ENCODE assay signal across 8 cellular contexts in genomic region chr11:61955416-61956135, GRCh38. TPM values are rescaled to one million over a fixed set of nuclear protein-coding genes. Genes with fewer than 3 reads are reported as not detected.
DNase-seq lines count a peak whose midpoint lies in the region; ATAC-seq and TF ChIP-seq lines count a peak whose summit lies in the region.

No MANE protein-coding gene starts in this region.

- peak overlapping the region; percentile 12 to 27 for H3K4me3 ChIP-seq in esophagus (ENCODE audit: low read depth in 1 of 2, low read length in 2 of 2)

- H3K27me3 Mint-ChIP-seq in CD14-positive monocyte (ENCODE audit: low read depth in 3 of 3), result peaks cover 0 to 3% (median 1%) of the 10 kb centered on the region in 3 donors
- H3K27me3 Mint-ChIP-seq in natural killer cell treated with Interleukin-12 subunit alpha and Interleukin-12 subunit beta and Interleukin-15 and Interleukin-18, amount 100 ng/mL, for 72 hours, result peaks cover 2 to 5% of the 10 kb centered on the region in 2 donors

- peak overlapping the region; percentile 82 to 86 for H3K4me3 Mint-ChIP-seq in CD14-positive monocyte
- H3K4me3 Mint-ChIP-seq in natural killer cell treated with Interleukin-12 subunit alpha and Interleukin-12 subunit beta and Interleukin-15 and Interleukin-18, amount 100 ng/mL, for 72 hours, result peak overlapping the region; percentile 45

- WGBS in esophagus, 2 donors, result 6 to 7% methylated on average over 55 to 56 of the region's 56 CpGs

- peaks cover 37 to 52% of the 10 kb centered on the region in 2 donors for H3K36me3 Mint-ChIP-seq in CD14-positive monocyte
- H3K36me3 Mint-ChIP-seq in natural killer cell treated with Interleukin-12 subunit alpha and Interleukin-12 subunit beta and Interleukin-15 and Interleukin-18, amount 100 ng/mL, for 72 hours, result no peaks in the 10 kb centered on the region

- no peaks in the 10 kb centered on the region for H3K36me3 ChIP-seq in esophagus (ENCODE audit: control insufficient read depth in 2 of 2, insufficient read depth in 2 of 2, low read length in 1 of 2)

- H3K27ac ChIP-seq in esophagus (ENCODE audit: low read depth in 2 of 2, low read length in 1 of 2), result peak overlapping the region; percentile 8 to 66

- H3K27me3 ChIP-seq in esophagus (ENCODE audit: control insufficient read depth in 1 of 2, insufficient read depth in 2 of 2, low read length in 2 of 2), result peaks cover 0 to 3% of the 10 kb centered on the region in 2 donors

- H3K4me1 ChIP-seq in esophagus (ENCODE audit: control insufficient read depth in 2 of 2, insufficient read depth in 2 of 2, low read length in 1 of 2), result peaks cover 0 to 4% of the 10 kb centered on the region in 2 donors

- intact Hi-C loops in CD14-positive monocyte (cut with micrococcal nuclease), result loop anchor here (1.0 to 5.0 kb wide), 2 partner anchors 9 to 148 kb away; no protein-coding TSS in a partner anchor

- no peaks in the 10 kb centered on the region for H3K9me3 ChIP-seq in esophagus (ENCODE audit: control insufficient read depth in 2 of 2, insufficient read depth in 1 of 2, low read depth in 1 of 2, low read length in 1 of 2)

- H3K27ac Mint-ChIP-seq in CD14-positive monocyte, result peak overlapping the region; percentile 91 to 98 (median 96)
- peak overlapping the region in 1 of 2 donors; percentile 82 for H3K27ac Mint-ChIP-seq in natural killer cell treated with Interleukin-12 subunit alpha and Interleukin-12 subunit beta and Interleukin-15 and Interleukin-18, amount 100 ng/mL, for 72 hours

- DNase-seq in CD14-positive monocyte (ENCODE audit: low spot score), result no peak
- peak; percentile 25 to 91 for DNase-seq in NCI-H526 (lab: John Stamatoyannopoulos, UW)
- peak; percentile 60 for DNase-seq in natural killer cell treated with Interleukin-12 subunit alpha and Interleukin-12 subunit beta and Interleukin-15 and Interleukin-18, amount 100 ng/mL, for 72 hours (ENCODE audit: low spot score)
- DNase-seq in GDM1 (lab: John Stamatoyannopoulos, UW), result no peak
- DNase-seq in NCI-H2227 (lab: John Stamatoyannopoulos, UW; ENCODE audit: unreplicated experiment), result no peak
- DNase-seq in H4 (ENCODE audit: low spot score), result no peak

- peaks cover 47% of the 10 kb centered on the region for H3K4me1 Mint-ChIP-seq in CD14-positive monocyte
- H3K4me1 Mint-ChIP-seq in natural killer cell treated with Interleukin-12 subunit alpha and Interleukin-12 subunit beta and Interleukin-15 and Interleukin-18, amount 100 ng/mL, for 72 hours (ENCODE audit: low read depth in 2 of 2), result peaks cover 6 to 14% of the 10 kb centered on the region in 2 donors

- ATAC-seq in natural killer cell treated with Interleukin-12 subunit alpha and Interleukin-12 subunit beta and Interleukin-15 and Interleukin-18, amount 100 ng/mL, for 72 hours, result peak; percentile 22 to 47
- no peak for ATAC-seq in GM19351 (IDR thresholded peaks at IDR 0.05; ENCODE audit: unreplicated experiment)

- H3K9me3 Mint-ChIP-seq in CD14-positive monocyte, result peaks cover 0 to 3% (median 0%) of the 10 kb centered on the region in 7 donors
- H3K9me3 Mint-ChIP-seq in natural killer cell treated with Interleukin-12 subunit alpha and Interleukin-12 subunit beta and Interleukin-15 and Interleukin-18, amount 100 ng/mL, for 72 hours, result no peaks in the 10 kb centered on the region

- no peak for TF ChIP-seq CTCF in CD14-positive monocyte (IDR thresholded peaks at IDR 0.05)

RNA-seq across cellular contexts. Expression of gene BEST1, which starts 5.4 kb away (rescaled TPM):
- polyA plus RNA-seq in CD14-positive monocyte (1 to 10 TPM; 5.9 to 7.4 TPM), esophagus (1 to 10 TPM; 1.2 to 3.8 TPM)
- 1 to 10 TPM; 1.0 to 1.9 TPM for total RNA-seq in natural killer cell treated with Interleukin-12 subunit alpha and Interleukin-12 subunit beta and Interleukin-15 and Interleukin-18, amount 100 ng/mL, for 72 hours
- 0.39 and 0.62 TPM in 2 replicates for total RNA-seq in H4 (2014; rRNA removed; shearing (Covaris generic))

RNA-seq across cellular contexts. Expression of gene FTH1, which starts 11.9 kb away (rescaled TPM):
- polyA plus RNA-seq in CD14-positive monocyte, result over 10,000 TPM in 1 of 2 donors, 1,000 to 10,000 TPM in 1; 8,968 to 11,239 TPM
- 1,000 to 10,000 TPM; 3,491 to 8,500 TPM for polyA plus RNA-seq in esophagus
- total RNA-seq in natural killer cell treated with Interleukin-12 subunit alpha and Interleukin-12 subunit beta and Interleukin-15 and Interleukin-18, amount 100 ng/mL, for 72 hours, result over 10,000 TPM in 1 of 2 donors, 1,000 to 10,000 TPM in 1; 5,097 to 40,662 TPM
- total RNA-seq in H4 (2014; rRNA removed; shearing (Covaris generic)), result 966 and 1,264 TPM in 2 replicates

RNA-seq across cellular contexts. Expression of gene RAB3IL1, which starts 38.2 kb away (rescaled TPM):
- not detected for polyA plus RNA-seq in CD14-positive monocyte
- polyA plus RNA-seq in esophagus, result 1 to 10 TPM; 1.4 to 2.1 TPM
- not detected for total RNA-seq in natural killer cell treated with Interleukin-12 subunit alpha and Interleukin-12 subunit beta and Interleukin-15 and Interleukin-18, amount 100 ng/mL, for 72 hours
- total RNA-seq in H4 (2014; rRNA removed; shearing (Covaris generic)), result 2.3 and 7.4 TPM in 2 replicates

Comparison
In these comparisons a context has a peak if more than half of its experiments do, and no peak if none do; other contexts are left out.
1. DNase-seq: peak in NCI-H526 (2 of 2) and natural killer cell treated with Interleukin-12 subunit alpha and Interleukin-12 subunit beta and Interleukin-15 and Interleukin-18, amount 100 ng/mL, for 72 hours (single experiment); none in CD14-positive monocyte (single experiment), GDM1 (single experiment), NCI-H2227 (single experiment) and H4 (single experiment).